In the genomic region with DNA sequence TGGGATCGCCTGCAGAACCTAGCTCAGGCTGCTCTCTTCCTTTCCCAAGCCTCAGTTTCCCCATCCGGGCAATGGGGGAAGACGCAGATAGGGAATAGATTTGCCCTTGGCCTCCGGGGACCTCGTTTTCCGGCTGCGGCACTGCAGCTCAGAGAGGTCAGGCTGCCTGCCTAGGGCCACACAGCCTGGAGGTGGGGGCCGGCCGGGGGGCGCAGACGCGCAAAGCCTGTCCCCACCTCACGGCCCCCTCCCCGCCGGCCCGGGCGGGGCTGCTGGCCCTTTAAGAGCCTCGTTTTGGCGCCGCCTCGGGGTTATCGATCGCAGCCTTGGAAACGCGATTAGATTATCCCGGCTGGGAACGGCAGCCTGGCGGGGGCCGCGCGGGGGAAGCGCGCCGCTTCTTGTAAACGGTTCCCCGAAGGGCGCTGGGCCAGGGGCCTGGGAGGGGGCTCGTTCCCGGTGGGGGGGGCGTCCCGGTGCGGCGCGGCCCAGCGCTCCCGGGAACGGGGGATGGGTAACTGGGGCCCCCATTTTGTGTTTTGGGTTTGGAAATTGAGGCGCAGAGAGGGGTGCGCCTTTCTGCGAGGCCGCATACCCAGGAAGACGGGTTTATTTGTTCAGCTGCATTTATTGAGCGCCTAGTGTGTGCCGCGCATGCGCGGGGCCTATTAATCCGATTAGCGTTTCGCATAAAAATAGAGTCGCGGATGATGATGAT, we compare ENCODE assay signal across 16 cellular contexts. TPM values are rescaled to one million over a fixed set of nuclear protein-coding genes. Genes with fewer than 3 reads are reported as not detected.
DNase-seq lines count a peak whose midpoint lies in the region; ATAC-seq, FAIRE-seq and TF ChIP-seq lines count a peak whose summit lies in the region.
"Had no signal": no experiment of that assay in that cellular context is flagged by ENCODE, and none has a peak within 500 bp of the region (broad histone marks: within the 10 kb centered on the region; RNA-seq: fewer than 3 reads in every experiment).

No MANE protein-coding gene starts in this region.

- TF ChIP-seq POLR2A in H1 (IDR thresholded peaks at IDR 0.05; ENCODE audit: control extremely low read depth in 1 of 2, low read depth in 2 of 2, low read length in 2 of 2), result no peak

- DNase-seq in Caco-2, result no peak
- DNase-seq in H1 (ENCODE audit: low read depth in 1 of 2, low spot score in 2 of 2), result no peak
- DNase-seq in activated naive CD8-positive, alpha-beta T cell treated with anti-CD3 and anti-CD28 coated beads, Interleukin-2, amount 50 U/mL, for 24 hours, result no peak
- no peak for DNase-seq in tibial artery
- DNase-seq in NCI-H1417 treated with DMSO at 0.1 percent for 48 hours (lab: John Stamatoyannopoulos, UW), result no peak
- DNase-seq: activated CD8-positive, alpha-beta memory T cell treated with anti-CD3 and anti-CD28 coated beads, Interleukin-2, amount 50 U/mL, for 4 hours; activated naive CD4-positive, alpha-beta T cell treated with Interleukin-2 at 50 U/mL for 16 hours; DMS153; stimulated activated CD4-positive, alpha-beta T cell treated with anti-CD3 and anti-CD28 coated beads, Interleukin-1b, Interleukin-23, amount 100 ng/mL, for 48 hours; substantia nigra had no signal

- H3K36me3 Mint-ChIP-seq in Caco-2 (ENCODE audit: insufficient read depth, unreplicated experiment), result no peaks in the 10 kb centered on the region
- H3K36me3 Mint-ChIP-seq in activated naive CD8-positive, alpha-beta T cell treated with anti-CD3 and anti-CD28 coated beads, Interleukin-2, amount 50 U/mL, for 24 hours (ENCODE audit: low read depth), result no peaks in the 10 kb centered on the region
- H3K36me3 Mint-ChIP-seq: natural killer cell treated with Interleukin-12 subunit alpha and Interleukin-12 subunit beta and Interleukin-15 and Interleukin-18, amount 100 ng/mL, for 72 hours had no signal

- TF ChIP-seq CTCF in Caco-2 (IDR thresholded peaks at IDR 0.05; ENCODE audit: insufficient read depth in 1 of 2, low read depth in 1 of 2, low read length in 1 of 2, severe bottlenecking in 1 of 2, unreplicated experiment in 1 of 2) (no peak), H1 (IDR thresholded peaks at IDR 0.05; ENCODE audit: control extremely low read depth in 1 of 3, insufficient read depth in 1 of 3, low read depth in 1 of 3, low read length in 3 of 3) (no peak), tibial artery (IDR thresholded peaks at IDR 0.05) (no peak)

- H2AK5ac ChIP-seq in H1 (ENCODE audit: low read depth, low read length), result no peak overlapping the region

- H2AFZ ChIP-seq in H1 (ENCODE audit: low read length), result no peak overlapping the region

- H3K23ac ChIP-seq in H1 (ENCODE audit: insufficient read length), result no peak overlapping the region

- intact Hi-C loops in Caco-2 (cut with micrococcal nuclease; ENCODE audit: unreplicated experiment) (loop anchor here (10.0 kb wide), 1 partner anchor 119 kb away; no protein-coding TSS in a partner anchor), tibial artery (cut with DNase I; ENCODE audit: low total_unique reads) (no loop called here)

- no peaks in the 10 kb centered on the region for H3K9me3 Mint-ChIP-seq in Caco-2 (ENCODE audit: unreplicated experiment)
- no peaks in the 10 kb centered on the region for H3K9me3 Mint-ChIP-seq in activated naive CD8-positive, alpha-beta T cell treated with anti-CD3 and anti-CD28 coated beads, Interleukin-2, amount 50 U/mL, for 24 hours
- H3K9me3 Mint-ChIP-seq: natural killer cell treated with Interleukin-12 subunit alpha and Interleukin-12 subunit beta and Interleukin-15 and Interleukin-18, amount 100 ng/mL, for 72 hours had no signal

- CTCF ChIA-PET in Caco-2 (lab: Charles Lee), result no interaction called here
- CTCF ChIA-PET in H1 (lab: Charles Lee; ENCODE audit: partially characterized antibody), result interaction anchor here (0.7 to 1.9 kb wide), 12 partner anchors 8 to 150 kb away, joined by 3 to 5 read pairs (median 4); no protein-coding TSS in a partner anchor

- H2BK120ac ChIP-seq in H1 (replicated peaks; ENCODE audit: low read depth, low read length), result no peak overlapping the region

- no TSS peak for BruUV-seq in Caco-2 (replicated peaks; lab: Mats Ljungman, UMichigan)

- no peak for ATAC-seq in activated naive CD8-positive, alpha-beta T cell treated with anti-CD3 and anti-CD28 coated beads, Interleukin-2, amount 50 U/mL, for 24 hours
- ATAC-seq in HG03108 (IDR thresholded peaks at IDR 0.05; ENCODE audit: unreplicated experiment), result no peak
- ATAC-seq: natural killer cell treated with Interleukin-12 subunit alpha and Interleukin-12 subunit beta and Interleukin-15 and Interleukin-18, amount 100 ng/mL, for 72 hours; right cardiac atrium had no signal

- no peak overlapping the region for H3K56ac ChIP-seq in H1 (replicated peaks; ENCODE audit: insufficient read length, low read depth, low read length)

- no peak overlapping the region for H2BK5ac ChIP-seq in H1 (ENCODE audit: low read depth, low read length)

- H3K36me3 ChIP-seq in Caco-2 (ENCODE audit: control insufficient read depth, insufficient read depth, low read length), result no peaks in the 10 kb centered on the region
- no peaks in the 10 kb centered on the region for H3K36me3 ChIP-seq in HUES64 (ENCODE audit: insufficient read depth, low read length)
- no peaks in the 10 kb centered on the region for H3K36me3 ChIP-seq in H1 (ENCODE audit: control insufficient read depth in 2 of 4, insufficient read depth in 4 of 4, low read length in 3 of 4)
- H3K36me3 ChIP-seq in mucosa of stomach (ENCODE audit: control insufficient read depth, insufficient read depth, low read length), result no peaks in the 10 kb centered on the region
- no peaks in the 10 kb centered on the region for H3K36me3 ChIP-seq in tibial artery

- H4K8ac ChIP-seq in H1 (ENCODE audit: extremely low read depth, insufficient read depth, low read length), result peak overlapping the region; percentile 31; the same call in 1 of the 2 replicates

- H3K4me2 ChIP-seq in H1 (ENCODE audit: insufficient read depth in 1 of 2, low read depth in 2 of 2, low read length in 2 of 2), result peak overlapping the region; percentile 43 to 55; a peak in 3 of 4 replicates

- no peak overlapping the region for H3K4ac ChIP-seq in H1 (replicated peaks; ENCODE audit: insufficient read length, low read depth, low read length)

- H3K9ac ChIP-seq in HUES64 (ENCODE audit: low read depth, low read length) (no peak overlapping the region), H1 (replicated peaks in 1 of 4; ENCODE audit: extremely low read depth in 1 of 4, low read depth in 3 of 4, low read length in 3 of 4) (no peak overlapping the region), mucosa of stomach (ENCODE audit: low read length) (peak overlapping the region; percentile 15)

- H3K27me3 ChIP-seq in Caco-2 (replicated peaks; ENCODE audit: control insufficient read depth, insufficient read depth, low read length) (no peaks in the 10 kb centered on the region), HUES64 (ENCODE audit: insufficient read depth, low read length) (peaks cover 77% of the 10 kb centered on the region), H1 (replicated peaks in 1 of 4; ENCODE audit: control insufficient read depth in 3 of 4, extremely low read depth in 1 of 4, insufficient read depth in 3 of 4, low read length in 3 of 4) (peaks cover 16 to 60% (median 50%) of the 10 kb centered on the region in 4 experiments), mucosa of stomach (ENCODE audit: control insufficient read depth, insufficient read depth, low read length) (peaks cover 56% of the 10 kb centered on the region), tibial artery (peaks cover 5 to 96% of the 10 kb centered on the region in 2 donors)

- H3K27ac ChIP-seq in HUES64 (ENCODE audit: low read depth, low read length), result no peak overlapping the region
- no peak overlapping the region for H3K27ac ChIP-seq in H1 (ENCODE audit: low read depth, low read length)
- no peak overlapping the region for H3K27ac ChIP-seq in tibial artery

- no peaks in the 10 kb centered on the region for H3K4me1 Mint-ChIP-seq in Caco-2 (ENCODE audit: low read depth, unreplicated experiment)
- peaks cover 4% of the 10 kb centered on the region for H3K4me1 Mint-ChIP-seq in activated naive CD8-positive, alpha-beta T cell treated with anti-CD3 and anti-CD28 coated beads, Interleukin-2, amount 50 U/mL, for 24 hours

- no peak overlapping the region for H3K27ac Mint-ChIP-seq in Caco-2 (ENCODE audit: unreplicated experiment)
- H3K27ac Mint-ChIP-seq in activated naive CD8-positive, alpha-beta T cell treated with anti-CD3 and anti-CD28 coated beads, Interleukin-2, amount 50 U/mL, for 24 hours, result no peak overlapping the region
- H3K27ac Mint-ChIP-seq: natural killer cell treated with Interleukin-12 subunit alpha and Interleukin-12 subunit beta and Interleukin-15 and Interleukin-18, amount 100 ng/mL, for 72 hours had no signal

- no peak overlapping the region for H3K14ac ChIP-seq in H1 (ENCODE audit: insufficient read length)

- TF ChIP-seq EP300 in H1 (IDR thresholded peaks at IDR 0.05; ENCODE audit: borderline replicate concordance in 1 of 2, low read depth in 2 of 2, low read length in 2 of 2), result no peak

- 11% methylated on average over 62 of the region's 62 CpGs for WGBS in HUES64
- WGBS in H1 (ENCODE audit: extremely low coverage in 1 of 2, insufficient coverage in 1 of 2, insufficient read length in 1 of 2, insufficient replicate concordance in 2 of 2, low coverage in 1 of 2, low lambda C conversion rate in 2 of 2, missing lambda C conversion rate in 1 of 2), 2 experiments, result 31% methylated on average over 26 of the region's 62 CpGs; no CpG with 5 or more reads in 1 of the 2 experiments

- H2BK15ac ChIP-seq in H1 (ENCODE audit: low read length), result no peak overlapping the region

- H3K9me3 ChIP-seq in Caco-2 (no peaks in the 10 kb centered on the region), HUES64 (ENCODE audit: insufficient read depth, low read depth, low read length) (no peaks in the 10 kb centered on the region), H1 (ENCODE audit: insufficient read depth in 2 of 2, low read depth in 1 of 2, low read length in 1 of 2) (no peaks in the 10 kb centered on the region), mucosa of stomach (ENCODE audit: control insufficient read depth, low read length) (no peaks in the 10 kb centered on the region), tibial artery (no peaks in the 10 kb centered on the region)

- no peak for TF ChIP-seq RAD21 in H1 (IDR thresholded peaks at IDR 0.05 in 1 of 2, conservative IDR thresholded peaks at IDR 0.05 in 1 of 2; ENCODE audit: low read depth in 2 of 2, low read length in 2 of 2)

- no peaks in the 10 kb centered on the region for H3K79me1 ChIP-seq in H1 (ENCODE audit: low read depth, low read length)

- no peaks in the 10 kb centered on the region; the same call in none of the 2 replicates for H3K23me2 ChIP-seq in H1 (ENCODE audit: low read depth, low read length)

- H4K5ac ChIP-seq in H1 (ENCODE audit: insufficient read length, low read depth, low read length), result no peak overlapping the region

- no peak overlapping the region for H4K91ac ChIP-seq in H1 (replicated peaks; ENCODE audit: insufficient read length, low read length)

- H3K4me1 ChIP-seq in Caco-2 (no peaks in the 10 kb centered on the region), HUES64 (ENCODE audit: insufficient read depth, low read length) (no peaks in the 10 kb centered on the region), H1 (replicated peaks in 1 of 4; ENCODE audit: control insufficient read depth in 3 of 4, insufficient read depth in 4 of 4, low read length in 3 of 4) (peaks cover 0 to 6% (median 2%) of the 10 kb centered on the region in 4 experiments; a peak in 4 of 7 replicates), mucosa of stomach (ENCODE audit: control insufficient read depth, insufficient read depth, low read length) (peaks cover 22% of the 10 kb centered on the region), tibial artery (peaks cover 0 to 16% (median 13%) of the 10 kb centered on the region in 4 donors)

- POLR2A ChIA-PET in Caco-2 (lab: Charles Lee) (no interaction called here), H1 (lab: Charles Lee; ENCODE audit: partially characterized antibody) (interaction anchor here (0.7 to 1.1 kb wide), 2 partner anchors 26 to 49 kb away, joined by 3 read pairs; no protein-coding TSS in a partner anchor)

- peak overlapping the region; percentile 16; the same call in 1 of the 2 replicates for H3K4me3 ChIP-seq in Caco-2 (ENCODE audit: low read depth, low read length)
- H3K4me3 ChIP-seq in HUES64 (ENCODE audit: low read length), result peak overlapping the region; percentile 36
- peak overlapping the region; percentile 16 to 59 (median 18); a peak in 6 of 8 replicates for H3K4me3 ChIP-seq in H1 (ENCODE audit: extremely low read depth in 1 of 4, insufficient read depth in 2 of 4, low read depth in 3 of 4, low read length in 4 of 4)
- no peak overlapping the region for H3K4me3 ChIP-seq in mucosa of stomach (ENCODE audit: low read length)
- H3K4me3 ChIP-seq in tibial artery, result no peak overlapping the region

- no peak overlapping the region for H2BK12ac ChIP-seq in H1 (ENCODE audit: low read depth, low read length)

- peaks cover 0 to 6% of the 10 kb centered on the region in 2 experiments for H4K20me1 ChIP-seq in H1 (replicated peaks in 1 of 2; ENCODE audit: control insufficient read depth in 1 of 2, insufficient read depth in 2 of 2, low read length in 2 of 2)

- H3K4me3 Mint-ChIP-seq in Caco-2 (ENCODE audit: unreplicated experiment), result no peak overlapping the region
- H3K4me3 Mint-ChIP-seq in activated naive CD8-positive, alpha-beta T cell treated with anti-CD3 and anti-CD28 coated beads, Interleukin-2, amount 50 U/mL, for 24 hours, result no peak overlapping the region
- H3K4me3 Mint-ChIP-seq: natural killer cell treated with Interleukin-12 subunit alpha and Interleukin-12 subunit beta and Interleukin-15 and Interleukin-18, amount 100 ng/mL, for 72 hours had no signal

- no peak for FAIRE-seq in H1 (lab: Jason Lieb, UNC)
- FAIRE-seq: GM18507 had no signal

- H2BK20ac ChIP-seq in H1 (ENCODE audit: low read length), result no peak overlapping the region

- H3K27me3 Mint-ChIP-seq in Caco-2 (ENCODE audit: insufficient read depth, unreplicated experiment), result peaks cover 11% of the 10 kb centered on the region
- peaks cover 60% of the 10 kb centered on the region for H3K27me3 Mint-ChIP-seq in activated naive CD8-positive, alpha-beta T cell treated with anti-CD3 and anti-CD28 coated beads, Interleukin-2, amount 50 U/mL, for 24 hours

- H3K18ac ChIP-seq in H1 (ENCODE audit: extremely low read depth, low read length), result no peak overlapping the region

- H3K79me2 ChIP-seq in H1 (ENCODE audit: control insufficient read depth in 1 of 2, insufficient read depth in 2 of 2, low read length in 2 of 2), result no peaks in the 10 kb centered on the region

RNA-seq across cellular contexts. Expression of gene TCF3, which starts 23.4 kb away (rescaled TPM):
- 147 and 162 TPM in 2 replicates for total RNA-seq in Caco-2 (2022)
- polyA plus RNA-seq in HUES64 (2013, experiment 1 of 2), result 187 TPM
- 190 TPM for polyA plus RNA-seq in HUES64 (2013, experiment 2 of 2)
- 340 and 348 TPM in 2 replicates for total RNA-seq in H1 (2021; fragmentation: NEBNext Ultra II Directional; extraction: Animal tissue kit (Norgen Biotek cat#: 25700))
- polyA plus RNA-seq in H1 (2011; rRNA removed), result 241 and 471 TPM in 2 replicates
- polyA plus RNA-seq in H1 (2011; cell fraction: cytosol; rRNA removed), result 271 TPM
- 468 TPM for polyA plus RNA-seq in H1 (2011; cell fraction: nucleus; rRNA removed)
- polyA plus RNA-seq in H1 (2012, experiment 1 of 2), result 258 to 276 TPM (median 262 TPM) in 4 replicates
- 216 TPM for polyA plus RNA-seq in H1 (2012, experiment 2 of 2)
- 188 TPM for polyA plus RNA-seq in H1 (2013, experiment 1 of 2)
- 190 TPM for polyA plus RNA-seq in H1 (2013, experiment 2 of 2)
- polyA minus RNA-seq in H1 (2011; rRNA and poly(A)+ RNA removed), result 47.7 and 78.0 TPM in 2 replicates
- 232 TPM for polyA minus RNA-seq in H1 (2011; cell fraction: cytosol; rRNA and poly(A)+ RNA removed)
- 124 TPM for polyA minus RNA-seq in H1 (2011; cell fraction: nucleus; rRNA and poly(A)+ RNA removed)

Comparison
In these comparisons a context has a peak if more than half of its experiments do, and no peak if none do; other contexts are left out.
1. H3K4me3 ChIP-seq: peak in Caco-2 (single experiment), HUES64 (single experiment) and H1 (4 of 4); none in mucosa of stomach (single experiment) and tibial artery (0 of 2).